11 cellular contexts compared by ENCODE assay signal in genomic region chr11:69321877-69322350, GRCh38. TPM values are rescaled to one million over a fixed set of nuclear protein-coding genes. Genes with fewer than 3 reads are reported as not detected.
DNase-seq lines count a peak whose midpoint lies in the region; ATAC-seq and TF ChIP-seq lines count a peak whose summit lies in the region.
"Had no signal": no experiment of that assay in that cellular context is flagged by ENCODE, and none has a peak within 500 bp of the region (broad histone marks: within the 10 kb centered on the region; RNA-seq: fewer than 3 reads in every experiment).

No MANE protein-coding gene starts in this region.

- H3K27me3 ChIP-seq in neuronal stem cell (ENCODE audit: control insufficient read depth in 3 of 3, insufficient read depth in 3 of 3, low read depth in 1 of 3, low read length in 3 of 3) (no peaks in the 10 kb centered on the region), HAP-1 (ENCODE audit: low read depth) (no peaks in the 10 kb centered on the region)

- peaks cover 7% of the 10 kb centered on the region for H3K9me3 Mint-ChIP-seq in chondrocyte (ENCODE audit: low read depth)

- no peak overlapping the region for H3K4me3 Mint-ChIP-seq in chondrocyte (ENCODE audit: unreplicated experiment)
- H3K4me3 Mint-ChIP-seq: activated CD4-positive, alpha-beta T cell treated with anti-CD3 and anti-CD28 coated beads, Interleukin-2, amount 10 ng/mL, durations not matched to agents 24 days and 14 days had no signal

- no peak overlapping the region for H3K4me2 ChIP-seq in neuronal stem cell (ENCODE audit: insufficient read depth, low read length, poor library complexity, severe bottlenecking)

- H3K4me1 ChIP-seq in neuronal stem cell (ENCODE audit: control insufficient read depth in 2 of 2, insufficient read depth in 1 of 2, low read depth in 1 of 2, low read length in 2 of 2) = peaks cover 0 to 10% of the 10 kb centered on the region in 2 donors
- no peaks in the 10 kb centered on the region for H3K4me1 ChIP-seq in HAP-1
- H3K4me1 ChIP-seq: psoas muscle had no signal

- H3K27ac Mint-ChIP-seq in chondrocyte (ENCODE audit: unreplicated experiment) = no peak overlapping the region
- H3K27ac Mint-ChIP-seq: activated CD4-positive, alpha-beta T cell treated with anti-CD3 and anti-CD28 coated beads, Interleukin-2, amount 10 ng/mL, durations not matched to agents 24 days and 14 days had no signal

- no peak for ATAC-seq in Right ventricle myocardium superior (ENCODE audit: poor library complexity)
- ATAC-seq: psoas muscle had no signal

- intact Hi-C loops in Right ventricle myocardium superior (cut with DNase I) = no loop called here

- in situ Hi-C loops in HAP-1 (cut with MboI; ENCODE audit: low sequenced_read_pairs) (no loop called here), GM13977 (cut with MboI; ENCODE audit: low pct_unique_long_range_greater_than_20kb, low sequenced_read_pairs, unreplicated experiment) (no loop called here)

- H3K4me3 ChIP-seq in neuronal stem cell (ENCODE audit: low read length in 2 of 2) = peak overlapping the region in 1 of 2 donors; percentile 8
- H3K4me3 ChIP-seq in HAP-1 = no peak overlapping the region
- H3K4me3 ChIP-seq: psoas muscle had no signal

- H3K23ac ChIP-seq in neuronal stem cell (ENCODE audit: low read depth, low read length, poor library complexity) = peak overlapping the region; percentile 13

- no peak overlapping the region for H3K14ac ChIP-seq in neuronal stem cell (ENCODE audit: low read length)

- no CpG with 5 or more reads among the region's 5 CpGs for WGBS in neuronal stem cell (ENCODE audit: extremely low coverage in 2 of 2, insufficient read length in 2 of 2, insufficient replicate concordance in 1 of 2), 2 donors

- H3K36me3 ChIP-seq in neuronal stem cell (replicated peaks in 1 of 2; ENCODE audit: control insufficient read depth in 2 of 2, insufficient read depth in 2 of 2, low read length in 2 of 2) = no peaks in the 10 kb centered on the region
- no peaks in the 10 kb centered on the region for H3K36me3 ChIP-seq in HAP-1 (replicated peaks)

- no peak overlapping the region for H3K27ac ChIP-seq in neuronal stem cell (replicated peaks; ENCODE audit: low read length)
- H3K27ac ChIP-seq: psoas muscle had no signal

- peak overlapping the region; percentile 4 for H3K4ac ChIP-seq in neuronal stem cell (ENCODE audit: low read length)

- peak overlapping the region; percentile 30 for H2AK5ac ChIP-seq in neuronal stem cell (ENCODE audit: low read depth, low read length)

- H3K36me3 Mint-ChIP-seq in chondrocyte (ENCODE audit: low read depth) = peaks cover 3% of the 10 kb centered on the region

- no peak overlapping the region for H2BK12ac ChIP-seq in neuronal stem cell (ENCODE audit: low read length)

- no peaks in the 10 kb centered on the region for H3K27me3 Mint-ChIP-seq in chondrocyte (ENCODE audit: low read depth)
- H3K27me3 Mint-ChIP-seq: activated CD4-positive, alpha-beta T cell treated with anti-CD3 and anti-CD28 coated beads, Interleukin-2, amount 10 ng/mL, durations not matched to agents 24 days and 14 days had no signal

- H3K18ac ChIP-seq in neuronal stem cell (ENCODE audit: low read length) = peak overlapping the region; percentile 23

- H2BK5ac ChIP-seq in neuronal stem cell (ENCODE audit: low read length) = peak overlapping the region; percentile 73

- TF ChIP-seq CTCF in chondrocyte (IDR thresholded peaks at IDR 0.05) (no peak), GM13977 (IDR thresholded peaks at IDR 0.05; ENCODE audit: extremely low read depth, insufficient read depth, missing control alignments) (no peak)

- H2AFZ ChIP-seq in neuronal stem cell (ENCODE audit: low read length) = no peak overlapping the region

- H3K9me3 ChIP-seq in neuronal stem cell (replicated peaks in 1 of 2; ENCODE audit: control insufficient read depth in 2 of 2, insufficient read depth in 1 of 2, low read depth in 1 of 2, low read length in 2 of 2) = peaks cover 0 to 4% of the 10 kb centered on the region in 2 donors
- no peaks in the 10 kb centered on the region for H3K9me3 ChIP-seq in HAP-1

- H2BK15ac ChIP-seq in neuronal stem cell (ENCODE audit: low read length) = peak overlapping the region; percentile 20

- no peak overlapping the region for H3K9ac ChIP-seq in neuronal stem cell (ENCODE audit: low read depth, low read length, poor library complexity)

- H3K79me1 ChIP-seq in neuronal stem cell (ENCODE audit: low read depth, low read length) = no peaks in the 10 kb centered on the region

- H3K4me1 Mint-ChIP-seq in chondrocyte (ENCODE audit: low read depth) = peaks cover 5% of the 10 kb centered on the region

- no peak overlapping the region for H4K91ac ChIP-seq in neuronal stem cell (ENCODE audit: low read depth, low read length, poor library complexity)

- DNase-seq in Daoy (ENCODE audit: low read depth) (peak; percentile 88), NCI-H2171 (lab: John Stamatoyannopoulos, UW) (peak; percentile 32), chondrocyte (ENCODE audit: low spot score) (peak; percentile 47), neuronal stem cell (ENCODE audit: low spot score) (no peak), NCI-H2107 (lab: John Stamatoyannopoulos, UW) (no peak), Right ventricle myocardium superior (no peak), HAP-1 (ENCODE audit: low spot score in 2 of 2) (no peak), GM13977 (ENCODE audit: low spot score) (no peak)
- DNase-seq: activated CD4-positive, alpha-beta T cell treated with anti-CD3 and anti-CD28 coated beads, Interleukin-2, amount 10 ng/mL, durations not matched to agents 24 days and 14 days; NCI-H187 treated with DMSO at 0.1 percent for 48 hours; psoas muscle had no signal

- no peak overlapping the region for H2BK120ac ChIP-seq in neuronal stem cell (ENCODE audit: low read depth, low read length)

- no peak overlapping the region for H4K8ac ChIP-seq in neuronal stem cell (ENCODE audit: low read depth, low read length)

RNA-seq across cellular contexts. Expression of gene MYEOV, which starts 28.0 kb away (rescaled TPM):
- total RNA-seq in Daoy (2014; rRNA removed; shearing (Covaris generic)) = 5.6 and 13.6 TPM in 2 replicates
- total RNA-seq in chondrocyte (0.87 TPM in 1 of 3 replicates, not detected in the others), Right ventricle myocardium superior (not detected)
- 0.08 TPM for polyA plus RNA-seq in neuronal stem cell (2013, experiment 1 of 2)
- polyA plus RNA-seq in neuronal stem cell (2013, experiment 2 of 2) = 0.26 TPM

Comparison
In these comparisons a context has a peak if more than half of its experiments do, and no peak if none do; other contexts are left out.
1. DNase-seq: peak in Daoy (single experiment), NCI-H2171 (single experiment) and chondrocyte (single experiment); none in neuronal stem cell (single experiment), NCI-H2107 (single experiment), Right ventricle myocardium superior (single experiment), HAP-1 (0 of 2) and GM13977 (single experiment).